ENCODE assay signal across 7 cellular contexts in genomic region chr1:39081266-39082139, GRCh38.
DNase-seq lines count a peak whose midpoint lies in the region; ATAC-seq lines count a peak whose summit lies in the region.

No MANE protein-coding gene starts in this region.

- H3K36me3 ChIP-seq in ES-I3 (ENCODE audit: insufficient read depth, low read length) (no peaks in the 10 kb centered on the region), iPS-15b (ENCODE audit: control insufficient read depth, insufficient read depth, low read length) (no peaks in the 10 kb centered on the region)

- H3K4me1 ChIP-seq in ES-I3 (ENCODE audit: insufficient read depth, low read length) (no peaks in the 10 kb centered on the region; the same call in 1 of the 2 replicates), iPS-15b (ENCODE audit: control insufficient read depth, insufficient read depth, low read length) (peaks cover 8% of the 10 kb centered on the region)

- H3K9me3 ChIP-seq in ES-I3 (ENCODE audit: control insufficient read depth, insufficient read depth, low read length) = no peaks in the 10 kb centered on the region
- no peaks in the 10 kb centered on the region for H3K9me3 ChIP-seq in iPS-15b (ENCODE audit: control insufficient read depth, insufficient read depth, low read length)

- ATAC-seq in activated naive CD8-positive, alpha-beta T cell treated with anti-CD3 and anti-CD28 coated beads, Interleukin-2, amount 50 U/mL, for 24 hours = peak; percentile 42
- ATAC-seq in HG02981 (IDR thresholded peaks at IDR 0.05; ENCODE audit: unreplicated experiment) = no peak

- H3K27me3 ChIP-seq in iPS-15b (ENCODE audit: control insufficient read depth, insufficient read depth, low read length) = peaks cover 17% of the 10 kb centered on the region

- H3K36me3 Mint-ChIP-seq in activated naive CD8-positive, alpha-beta T cell treated with anti-CD3 and anti-CD28 coated beads, Interleukin-2, amount 50 U/mL, for 24 hours (ENCODE audit: low read depth) = no peaks in the 10 kb centered on the region

- H3K4me3 ChIP-seq in iPS-15b (ENCODE audit: low read depth, low read length) = peak overlapping the region; percentile 60

- DNase-seq in NCI-H1105 (lab: John Stamatoyannopoulos, UW) = peak; percentile 20
- DNase-seq in activated naive CD8-positive, alpha-beta T cell treated with anti-CD3 and anti-CD28 coated beads, Interleukin-2, amount 50 U/mL, for 24 hours = peak; percentile 35
- DNase-seq in stimulated activated CD4-positive, alpha-beta T cell treated with anti-CD3 and anti-CD28 coated beads, Interleukin-12 subunit alpha, Interleukin-12 subunit beta, amount 100 ng/mL, for 4 hours = peak; percentile 16
- no peak for DNase-seq in cerebellar nuclear complex (lab: John Stamatoyannopoulos, UW)

- H3K27ac Mint-ChIP-seq in activated naive CD8-positive, alpha-beta T cell treated with anti-CD3 and anti-CD28 coated beads, Interleukin-2, amount 50 U/mL, for 24 hours = no peak overlapping the region

- no peaks in the 10 kb centered on the region for H3K9me3 Mint-ChIP-seq in activated naive CD8-positive, alpha-beta T cell treated with anti-CD3 and anti-CD28 coated beads, Interleukin-2, amount 50 U/mL, for 24 hours

- H3K4me1 Mint-ChIP-seq in activated naive CD8-positive, alpha-beta T cell treated with anti-CD3 and anti-CD28 coated beads, Interleukin-2, amount 50 U/mL, for 24 hours = peaks cover 8% of the 10 kb centered on the region

- H3K9ac ChIP-seq in ES-I3 (ENCODE audit: low read depth, low read length) (peak overlapping the region; percentile 72; the same call in 1 of the 2 replicates), iPS-15b (ENCODE audit: low read depth, low read length) (no peak overlapping the region)

- H3K27me3 Mint-ChIP-seq in activated naive CD8-positive, alpha-beta T cell treated with anti-CD3 and anti-CD28 coated beads, Interleukin-2, amount 50 U/mL, for 24 hours = peaks cover 29% of the 10 kb centered on the region

- no peak overlapping the region for H3K4me3 Mint-ChIP-seq in activated naive CD8-positive, alpha-beta T cell treated with anti-CD3 and anti-CD28 coated beads, Interleukin-2, amount 50 U/mL, for 24 hours

Comparison
In these comparisons a context has a peak if more than half of its experiments do, and no peak if none do; other contexts are left out.
1. DNase-seq: peak in NCI-H1105 (single experiment), activated naive CD8-positive, alpha-beta T cell treated with anti-CD3 and anti-CD28 coated beads, Interleukin-2, amount 50 U/mL, for 24 hours (single experiment) and stimulated activated CD4-positive, alpha-beta T cell treated with anti-CD3 and anti-CD28 coated beads, Interleukin-12 subunit alpha, Interleukin-12 subunit beta, amount 100 ng/mL, for 4 hours (single experiment); none in cerebellar nuclear complex (0 of 2).